Comparison of ENCODE assay signal across 24 cellular contexts in genomic region chr15:94317211-94317610, GRCh38.
"Had no signal": no experiment of that assay in that cellular context is flagged by ENCODE, and none has a peak within 500 bp of the region (broad histone marks: within the 10 kb centered on the region; RNA-seq: fewer than 3 reads in every experiment).

No MANE protein-coding gene starts in this region.

- H3K4me1 ChIP-seq: left ventricle myocardium inferior, suprapubic skin, tibial artery had no signal

- H3K27ac Mint-ChIP-seq: activated naive CD8-positive, alpha-beta T cell; WTC11 had no signal

- H3K4me3 ChIP-seq: left ventricle myocardium inferior, suprapubic skin, tibial artery had no signal

- H3K27me3 Mint-ChIP-seq: activated naive CD8-positive, alpha-beta T cell had no signal

- H3K9me3 ChIP-seq: suprapubic skin, tibial artery had no signal

- DNase-seq: activated CD4-positive, alpha-beta T cell treated with anti-CD3 and anti-CD28 coated beads for 1 hour; activated CD4-positive, alpha-beta T cell treated with anti-CD3 and anti-CD28 coated beads, Interleukin-2, amount 50 U/mL, for 48 hours; activated CD8-positive, alpha-beta memory T cell treated with anti-CD3 and anti-CD28 coated beads for 24 hours; activated effector memory CD4-positive, alpha-beta T cell treated with Interleukin-2 at 50 U/mL for 16 hours; activated naive CD4-positive, alpha-beta T cell treated with Interleukin-2 at 50 U/mL for 16 hours; anterior cingulate cortex; dermis blood vessel endothelial cell; effector CD4-positive, alpha-beta T cell; left ventricle myocardium inferior; occipital lobe; posterior cingulate gyrus; right cardiac atrium; stimulated activated CD4-positive, alpha-beta T cell treated with anti-CD3 and anti-CD28 coated beads, Interleukin-15, amount 100 ng/mL, for 24 hours; stimulated activated CD4-positive, alpha-beta T cell treated with anti-CD3 and anti-CD28 coated beads, Interleukin-2, amount 100 ng/mL, for 24 hours; stimulated activated naive CD4-positive, alpha-beta T cell; SW 1271; T1000; tibial artery had no signal

- H3K36me3 ChIP-seq: left ventricle myocardium inferior, tibial artery had no signal

- H3K27ac ChIP-seq: epithelial cell of prostate, left ventricle myocardium inferior, suprapubic skin, tibial artery had no signal

- ATAC-seq: right cardiac atrium, WTC11 had no signal

- H3K27me3 ChIP-seq: suprapubic skin, tibial artery had no signal

- H3K9me3 Mint-ChIP-seq: T-helper 1 cell treated with Interleukin-12 subunit alpha and Interleukin-12 subunit beta and Interleukin-4 antibody, amounts not matched to agents 30 μg/mL and 1 μg/mL, for 36 hours; WTC11 had no signal

- H3K36me3 Mint-ChIP-seq: WTC11 had no signal

- H3K4me1 Mint-ChIP-seq: neural crest cell had no signal

- H3K4me3 Mint-ChIP-seq: activated naive CD8-positive, alpha-beta T cell; neural crest cell; T-helper 1 cell treated with Interleukin-12 subunit alpha and Interleukin-12 subunit beta and Interleukin-4 antibody, amounts not matched to agents 30 μg/mL and 1 μg/mL, for 36 hours; WTC11 had no signal
